ENCODE assay signal across 8 cellular contexts in genomic region chr17:36657763-36658490, GRCh38. TPM values are rescaled to one million over a fixed set of nuclear protein-coding genes. Genes with fewer than 3 reads are reported as not detected.
DNase-seq lines count a peak whose midpoint lies in the region; ATAC-seq and TF ChIP-seq lines count a peak whose summit lies in the region.

No MANE protein-coding gene starts in this region.

- intact Hi-C loops in left ventricle myocardium superior (cut with micrococcal nuclease), result no loop called here
- intact Hi-C loops in gastrocnemius medialis (cut with DNase I; ENCODE audit: low total_unique reads), result no loop called here

- H3K36me3 ChIP-seq in gastrocnemius medialis, result no peaks in the 10 kb centered on the region

- DNase-seq in activated CD8-positive, alpha-beta memory T cell treated with anti-CD3 and anti-CD28 coated beads for 24 hours, result peak; percentile 64
- DNase-seq in activated CD8-positive, alpha-beta memory T cell treated with anti-CD3 and anti-CD28 coated beads, Interleukin-2, amount 50 U/mL, for 4 hours, result no peak
- DNase-seq in activated T-cell treated with anti-CD3 and anti-CD28 coated beads, Interleukin-2, amount 50 U/mL, for 1 hour, result peak; percentile 24
- DNase-seq in left ventricle myocardium superior (no peak), gastrocnemius medialis (no peak)

- no peak for TF ChIP-seq CTCF in gastrocnemius medialis (IDR thresholded peaks at IDR 0.05 in 4 of 5, conservative IDR thresholded peaks at IDR 0.05 in 1 of 5)

- no peaks in the 10 kb centered on the region for H3K9me3 ChIP-seq in gastrocnemius medialis

- peak overlapping the region; percentile 33 to 50 (median 44) for H3K4me3 ChIP-seq in gastrocnemius medialis

- no peak for TF ChIP-seq POLR2A in gastrocnemius medialis (IDR thresholded peaks at IDR 0.05)

- peaks cover 34 to 66% (median 47%) of the 10 kb centered on the region in 3 donors for H3K27me3 ChIP-seq in gastrocnemius medialis

- H3K4me1 ChIP-seq in gastrocnemius medialis, result no peaks in the 10 kb centered on the region

- in situ Hi-C loops in gastrocnemius medialis (cut with MboI; ENCODE audit: low sequenced_read_pairs in 4 of 4), result loop anchor here in 1 of 4 donors (25.0 kb wide), 1 partner anchor 104 kb away; no protein-coding TSS in a partner anchor

- H3K27ac ChIP-seq in gastrocnemius medialis, result no peak overlapping the region

- ATAC-seq in left ventricle myocardium superior, result peak; percentile 43
- no peak for ATAC-seq in gastrocnemius medialis
- ATAC-seq in HG02981 (IDR thresholded peaks at IDR 0.05; ENCODE audit: unreplicated experiment), result no peak
- no peak for ATAC-seq in GM18867 (IDR thresholded peaks at IDR 0.05; ENCODE audit: unreplicated experiment)
- ATAC-seq in HG03280 (IDR thresholded peaks at IDR 0.05; ENCODE audit: unreplicated experiment), result no peak

RNA-seq across cellular contexts. Expression of gene MRM1, which starts 56.5 kb away (rescaled TPM):
- total RNA-seq in left ventricle myocardium superior, result 9.2 TPM
- total RNA-seq in gastrocnemius medialis, result 10 to 100 TPM in 2 of 4 donors, 1 to 10 TPM in 2; 8.8 to 13.9 (median 10.8) TPM

Comparison
In these comparisons a context has a peak if more than half of its experiments do, and no peak if none do; other contexts are left out.
1. DNase-seq: peak in activated CD8-positive, alpha-beta memory T cell treated with anti-CD3 and anti-CD28 coated beads for 24 hours (single experiment) and activated T-cell treated with anti-CD3 and anti-CD28 coated beads, Interleukin-2, amount 50 U/mL, for 1 hour (single experiment); none in activated CD8-positive, alpha-beta memory T cell treated with anti-CD3 and anti-CD28 coated beads, Interleukin-2, amount 50 U/mL, for 4 hours (single experiment), left ventricle myocardium superior (single experiment) and gastrocnemius medialis (0 of 2).